Comparison of ENCODE assay signal across 8 cellular contexts in the genomic region with DNA sequence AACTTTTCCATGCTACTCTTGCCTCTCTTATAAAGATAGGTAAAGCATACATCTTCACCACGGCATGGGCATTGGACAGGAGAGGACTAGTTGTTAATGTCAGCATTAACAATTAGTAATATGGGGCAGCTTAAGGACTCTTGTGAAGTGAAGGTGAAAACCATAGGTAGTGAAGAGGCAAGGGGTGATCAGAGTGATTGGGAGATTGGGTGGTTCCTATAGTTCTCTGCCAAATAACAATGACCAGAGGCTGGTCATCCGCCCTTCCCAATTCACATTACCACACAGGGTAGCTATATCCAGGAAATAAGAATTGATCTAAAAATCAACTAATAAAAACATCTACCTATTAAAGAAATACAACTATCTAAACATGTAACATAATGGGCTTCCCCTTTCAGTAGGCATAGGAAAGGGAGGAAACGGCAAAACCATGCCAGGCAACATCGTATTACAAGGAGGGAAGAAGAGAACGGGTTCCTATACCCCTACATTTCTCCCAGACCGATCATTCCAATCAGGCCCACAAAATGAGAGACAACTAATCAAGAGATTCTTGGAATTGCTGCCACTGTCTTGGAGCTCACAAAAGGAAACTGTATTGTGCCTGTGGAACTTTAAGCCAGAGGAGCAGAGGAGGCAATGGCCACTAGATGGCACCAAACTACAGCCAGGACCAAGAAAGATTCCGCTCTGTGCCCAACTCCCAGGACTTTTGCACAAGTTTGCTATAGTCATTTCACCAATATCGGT.
A peak's percentile ranks its signal among the peaks of the same experiment; 100 is the strongest.
DNase-seq lines count a peak whose midpoint lies in the region; ATAC-seq and TF ChIP-seq lines count a peak whose summit lies in the region.

No MANE protein-coding gene starts in this region.

- H3K27me3 Mint-ChIP-seq in activated T-helper 2 cell treated with anti-CD3 and anti-CD28 coated beads, Interferon-gamma antibody, Interleukin-2, Interleukin-4, amounts not matched to agents 10 μg/mL and 5 μg/mL and 100 μg/mL, durations not matched to agents 14 hours and 24 hours and 36 hours (ENCODE audit: low read depth) = no peaks in the 10 kb centered on the region
- H3K27me3 Mint-ChIP-seq in osteocyte (ENCODE audit: unreplicated experiment) = no peaks in the 10 kb centered on the region

- TF ChIP-seq CTCF in foreskin fibroblast (IDR thresholded peaks at IDR 0.05; ENCODE audit: low read depth, low read length) (peak; percentile 98), osteocyte (IDR thresholded peaks at IDR 0.05) (peak; percentile 98), tibial artery (IDR thresholded peaks at IDR 0.05) (peak; percentile 77 to 94)

- no peak overlapping the region for H3K27ac ChIP-seq in tibial artery

- DNase-seq in EH (ENCODE audit: low read depth) = peak; percentile 80
- peak; percentile 75 for DNase-seq in RPMI8226
- peak; percentile 32 for DNase-seq in activated T-helper 2 cell treated with anti-CD3 and anti-CD28 coated beads, Interferon-gamma antibody, Interleukin-2, Interleukin-4, amounts not matched to agents 10 μg/mL and 5 μg/mL and 100 μg/mL, durations not matched to agents 14 hours and 24 hours and 36 hours (ENCODE audit: low spot score)
- peak; percentile 69 to 91 for DNase-seq in foreskin fibroblast
- DNase-seq in osteocyte (ENCODE audit: extremely low spot score, unreplicated experiment) = no peak
- peak; percentile 72 to 74 for DNase-seq in tibial artery

- H3K36me3 Mint-ChIP-seq in activated T-helper 2 cell treated with anti-CD3 and anti-CD28 coated beads, Interferon-gamma antibody, Interleukin-2, Interleukin-4, amounts not matched to agents 10 μg/mL and 5 μg/mL and 100 μg/mL, durations not matched to agents 14 hours and 24 hours and 36 hours (ENCODE audit: low read depth) = no peaks in the 10 kb centered on the region
- H3K36me3 Mint-ChIP-seq in osteocyte (ENCODE audit: unreplicated experiment) = no peaks in the 10 kb centered on the region

- H3K4me3 ChIP-seq in foreskin fibroblast (ENCODE audit: low read depth in 1 of 2, low read length in 2 of 2) (no peak overlapping the region), tibial artery (no peak overlapping the region)

- H3K9me3 Mint-ChIP-seq in activated T-helper 2 cell treated with anti-CD3 and anti-CD28 coated beads, Interferon-gamma antibody, Interleukin-2, Interleukin-4, amounts not matched to agents 10 μg/mL and 5 μg/mL and 100 μg/mL, durations not matched to agents 14 hours and 24 hours and 36 hours = no peaks in the 10 kb centered on the region
- no peaks in the 10 kb centered on the region for H3K9me3 Mint-ChIP-seq in osteocyte (ENCODE audit: unreplicated experiment)

- no peak for TF ChIP-seq EP300 in Ishikawa (IDR thresholded peaks at IDR 0.05; ENCODE audit: borderline replicate concordance)

- peaks cover 5% of the 10 kb centered on the region for H3K4me1 Mint-ChIP-seq in activated T-helper 2 cell treated with anti-CD3 and anti-CD28 coated beads, Interferon-gamma antibody, Interleukin-2, Interleukin-4, amounts not matched to agents 10 μg/mL and 5 μg/mL and 100 μg/mL, durations not matched to agents 14 hours and 24 hours and 36 hours (ENCODE audit: low read depth)
- peaks cover 15% of the 10 kb centered on the region for H3K4me1 Mint-ChIP-seq in osteocyte (ENCODE audit: unreplicated experiment)

- intact Hi-C loops in activated T-helper 2 cell treated with anti-CD3 and anti-CD28 coated beads, Interferon-gamma antibody, Interleukin-2, Interleukin-4, amounts not matched to agents 10 μg/mL and 5 μg/mL and 100 μg/mL, durations not matched to agents 14 hours and 24 hours and 36 hours (cut with micrococcal nuclease) = loop anchor here (1.0 kb wide), 1 partner anchor 85 kb away; no protein-coding TSS in a partner anchor
- intact Hi-C loops in tibial artery (cut with DNase I; ENCODE audit: low total_unique reads) = no loop called here

- H3K4me1 ChIP-seq in tibial artery = peaks cover 0 to 9% (median 0%) of the 10 kb centered on the region in 4 donors

- no peaks in the 10 kb centered on the region for H3K9me3 ChIP-seq in tibial artery

- no peak overlapping the region for H3K27ac Mint-ChIP-seq in activated T-helper 2 cell treated with anti-CD3 and anti-CD28 coated beads, Interferon-gamma antibody, Interleukin-2, Interleukin-4, amounts not matched to agents 10 μg/mL and 5 μg/mL and 100 μg/mL, durations not matched to agents 14 hours and 24 hours and 36 hours
- H3K27ac Mint-ChIP-seq in osteocyte (ENCODE audit: unreplicated experiment) = no peak overlapping the region

- H3K36me3 ChIP-seq in tibial artery = no peaks in the 10 kb centered on the region

- H3K4me3 Mint-ChIP-seq in activated T-helper 2 cell treated with anti-CD3 and anti-CD28 coated beads, Interferon-gamma antibody, Interleukin-2, Interleukin-4, amounts not matched to agents 10 μg/mL and 5 μg/mL and 100 μg/mL, durations not matched to agents 14 hours and 24 hours and 36 hours (ENCODE audit: low read depth) = no peak overlapping the region
- H3K4me3 Mint-ChIP-seq in osteocyte (ENCODE audit: unreplicated experiment) = no peak overlapping the region

- no peaks in the 10 kb centered on the region for H3K27me3 ChIP-seq in tibial artery

- peak; percentile 94 for TF ChIP-seq RAD21 in Ishikawa (IDR thresholded peaks at IDR 0.05; ENCODE audit: low read depth)

- ATAC-seq in GM21529 (IDR thresholded peaks at IDR 0.05; ENCODE audit: unreplicated experiment) = peak; percentile 96

TF ChIP-seq in Ishikawa, 13 proteins besides CTCF, POLR2A, EP300 and RAD21:
- TF ChIP-seq FOXM1 (IDR thresholded peaks at IDR 0.05; ENCODE audit: borderline replicate concordance, low read depth) (no peak), EGR1 (IDR thresholded peaks at IDR 0.05) (no peak), TAF1 (IDR thresholded peaks at IDR 0.05; ENCODE audit: low read depth) (no peak), TEAD4 (IDR thresholded peaks at IDR 0.05) (no peak), YY1 (IDR thresholded peaks at IDR 0.05; ENCODE audit: low read depth) (no peak), CEBPB (IDR thresholded peaks at IDR 0.05) (no peak), ZBTB7A (IDR thresholded peaks at IDR 0.05; ENCODE audit: low read depth) (no peak), CREB1 (IDR thresholded peaks at IDR 0.05; ENCODE audit: low read depth) (no peak), NFIC (IDR thresholded peaks at IDR 0.05) (no peak), TCF12 (IDR thresholded peaks at IDR 0.05; ENCODE audit: low read depth) (no peak)
- TF ChIP-seq, protein P1, sequence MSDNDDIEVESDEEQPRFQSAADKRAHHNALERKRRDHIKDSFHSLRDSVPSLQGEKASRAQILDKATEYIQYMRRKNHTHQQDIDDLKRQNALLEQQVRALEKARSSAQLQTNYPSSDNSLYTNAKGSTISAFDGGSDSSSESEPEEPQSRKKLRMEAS (IDR thresholded peaks at IDR 0.05) = no peak
- TF ChIP-seq, protein P2, sequence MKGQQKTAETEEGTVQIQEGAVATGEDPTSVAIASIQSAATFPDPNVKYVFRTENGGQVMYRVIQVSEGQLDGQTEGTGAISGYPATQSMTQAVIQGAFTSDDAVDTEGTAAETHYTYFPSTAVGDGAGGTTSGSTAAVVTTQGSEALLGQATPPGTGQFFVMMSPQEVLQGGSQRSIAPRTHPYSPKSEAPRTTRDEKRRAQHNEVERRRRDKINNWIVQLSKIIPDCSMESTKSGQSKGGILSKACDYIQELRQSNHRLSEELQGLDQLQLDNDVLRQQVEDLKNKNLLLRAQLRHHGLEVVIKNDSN (IDR thresholded peaks at IDR 0.05) = no peak
- TF ChIP-seq, protein P3, sequence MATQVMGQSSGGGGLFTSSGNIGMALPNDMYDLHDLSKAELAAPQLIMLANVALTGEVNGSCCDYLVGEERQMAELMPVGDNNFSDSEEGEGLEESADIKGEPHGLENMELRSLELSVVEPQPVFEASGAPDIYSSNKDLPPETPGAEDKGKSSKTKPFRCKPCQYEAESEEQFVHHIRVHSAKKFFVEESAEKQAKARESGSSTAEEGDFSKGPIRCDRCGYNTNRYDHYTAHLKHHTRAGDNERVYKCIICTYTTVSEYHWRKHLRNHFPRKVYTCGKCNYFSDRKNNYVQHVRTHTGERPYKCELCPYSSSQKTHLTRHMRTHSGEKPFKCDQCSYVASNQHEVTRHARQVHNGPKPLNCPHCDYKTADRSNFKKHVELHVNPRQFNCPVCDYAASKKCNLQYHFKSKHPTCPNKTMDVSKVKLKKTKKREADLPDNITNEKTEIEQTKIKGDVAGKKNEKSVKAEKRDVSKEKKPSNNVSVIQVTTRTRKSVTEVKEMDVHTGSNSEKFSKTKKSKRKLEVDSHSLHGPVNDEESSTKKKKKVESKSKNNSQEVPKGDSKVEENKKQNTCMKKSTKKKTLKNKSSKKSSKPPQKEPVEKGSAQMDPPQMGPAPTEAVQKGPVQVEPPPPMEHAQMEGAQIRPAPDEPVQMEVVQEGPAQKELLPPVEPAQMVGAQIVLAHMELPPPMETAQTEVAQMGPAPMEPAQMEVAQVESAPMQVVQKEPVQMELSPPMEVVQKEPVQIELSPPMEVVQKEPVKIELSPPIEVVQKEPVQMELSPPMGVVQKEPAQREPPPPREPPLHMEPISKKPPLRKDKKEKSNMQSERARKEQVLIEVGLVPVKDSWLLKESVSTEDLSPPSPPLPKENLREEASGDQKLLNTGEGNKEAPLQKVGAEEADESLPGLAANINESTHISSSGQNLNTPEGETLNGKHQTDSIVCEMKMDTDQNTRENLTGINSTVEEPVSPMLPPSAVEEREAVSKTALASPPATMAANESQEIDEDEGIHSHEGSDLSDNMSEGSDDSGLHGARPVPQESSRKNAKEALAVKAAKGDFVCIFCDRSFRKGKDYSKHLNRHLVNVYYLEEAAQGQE (IDR thresholded peaks at IDR 0.05; ENCODE audit: low read depth) = no peak
TF ChIP-seq in Ishikawa: peak in this region for 0.
